In genomic region chr2:61357681-61358080, GRCh38 we compare ENCODE assay signal across 2 cellular contexts.
TF ChIP-seq lines count a peak whose summit lies in the region.

No MANE protein-coding gene starts in this region.

TF ChIP-seq in IMR-90, 13 proteins besides CTCF, POLR2A, EP300 and RAD21:
- TF ChIP-seq MAZ (IDR thresholded peaks at IDR 0.05; ENCODE audit: borderline replicate concordance, low read depth, low read length) (no peak), RCOR1 (IDR thresholded peaks at IDR 0.05; ENCODE audit: insufficient replicate concordance, low read length) (no peak), BHLHE40 (IDR thresholded peaks at IDR 0.05; ENCODE audit: low read depth, low read length) (no peak), CHD1 (IDR thresholded peaks at IDR 0.05; ENCODE audit: low read depth, low read length) (no peak), CEBPB (IDR thresholded peaks at IDR 0.05; ENCODE audit: low read depth, low read length) (no peak), ELK1 (IDR thresholded peaks at IDR 0.05; ENCODE audit: borderline replicate concordance, low read depth, low read length) (no peak), MXI1 (IDR thresholded peaks at IDR 0.05; ENCODE audit: borderline replicate concordance, low read depth, low read length) (no peak), NFE2L2 (IDR thresholded peaks at IDR 0.05; ENCODE audit: low read depth, low read length) (no peak), USF2 (IDR thresholded peaks at IDR 0.05; ENCODE audit: low read depth, low read length) (no peak)

TF ChIP-seq in GM23338, 12 proteins besides CTCF, POLR2A, EP300 and RAD21 (continued from another document):
- TF ChIP-seq CREB1 (CRISPR knock-in tag; IDR thresholded peaks at IDR 0.05; ENCODE audit: low read depth) (no peak), EZH2 (IDR thresholded peaks at IDR 0.05; ENCODE audit: low read depth, unreplicated experiment) (no peak), ZNF462 (CRISPR knock-in tag; IDR thresholded peaks at IDR 0.05) (no peak), ZNF114 (CRISPR knock-in tag; IDR thresholded peaks at IDR 0.05) (no peak), JUNB (IDR thresholded peaks at IDR 0.05; ENCODE audit: unreplicated experiment) (no peak), POLR2AphosphoS5 (IDR thresholded peaks at IDR 0.05; ENCODE audit: low read depth) (no peak), EZH2phosphoT487 (IDR thresholded peaks at IDR 0.05; ENCODE audit: unreplicated experiment) (no peak), STAT1 (IDR thresholded peaks at IDR 0.05; ENCODE audit: unreplicated experiment) (no peak)
